In the genomic region with DNA sequence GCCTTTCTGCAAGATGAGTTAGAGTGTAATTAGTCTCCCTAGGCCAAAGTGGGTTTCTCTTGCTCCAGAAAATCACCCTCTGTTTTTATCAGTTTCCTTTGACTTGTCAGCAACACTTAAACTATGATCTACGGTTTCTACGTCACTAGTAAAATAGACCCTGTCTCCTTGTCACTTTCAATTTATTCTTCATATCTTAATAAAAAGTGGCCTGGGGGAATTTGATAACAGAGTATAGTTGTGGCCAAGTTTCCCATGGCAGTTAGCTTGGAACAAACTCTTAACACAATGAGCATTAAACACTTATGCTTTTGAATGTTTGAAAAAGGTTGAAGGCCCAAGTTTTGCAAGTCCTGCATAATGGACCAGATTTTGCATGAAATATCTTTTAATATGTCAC, we compare ENCODE assay signal across 26 cellular contexts.
"Had no signal": no experiment of that assay in that cellular context is flagged by ENCODE, and none has a peak within 500 bp of the region (broad histone marks: within the 10 kb centered on the region; RNA-seq: fewer than 3 reads in every experiment).

No MANE protein-coding gene starts in this region.

- H3K27ac ChIP-seq: left ventricle myocardium inferior, ovary, right atrium auricular region, skin epidermis, thoracic aorta, tibial artery, upper lobe of right lung had no signal

- DNase-seq: head of caudate nucleus; islet precursor cell; left ventricle myocardium inferior; mesendoderm; midbrain; mucosa of descending colon; naive thymus-derived CD4-positive, alpha-beta T cell; nephron progenitor cell; ovary; stimulated activated CD4-positive, alpha-beta T cell treated with anti-CD3 and anti-CD28 coated beads, Interleukin-12 subunit alpha, Interleukin-12 subunit beta, amount 100 ng/mL, for 4 hours; stimulated activated CD4-positive, alpha-beta T cell treated with anti-CD3 and anti-CD28 coated beads, Interleukin-15, amount 100 ng/mL, for 24 hours; stimulated activated CD4-positive, alpha-beta T cell treated with anti-CD3 and anti-CD28 coated beads, Interleukin-2, amount 100 ng/mL, for 24 hours; stimulated activated CD4-positive, alpha-beta T cell treated with anti-CD3 and anti-CD28 coated beads, Interleukin-4, amount 100 ng/mL, for 1 hour; stimulated activated naive B cell treated with anti-CD40 and anti-IgM and Interleukin-4, amounts not matched to agents 10 μg/mL and 1 μg/mL and 100 μg/mL, for 72 hours; stimulated activated naive CD8-positive, alpha-beta T cell treated with anti-CD3 and anti-CD28 coated beads, Interleukin-15, Interleukin-2, amounts not matched to agents 100 U/mL and 50 U/mL, for 24 hours; stomach; tibial artery; trophoblast cell; upper lobe of right lung had no signal

- H3K9me3 ChIP-seq: left ventricle myocardium inferior, mucosa of descending colon, ovary, right atrium auricular region, stomach, thoracic aorta, tibial artery, upper lobe of right lung had no signal

- H3K4me1 ChIP-seq: tibial artery had no signal

- H3K36me3 ChIP-seq: left ventricle myocardium inferior, ovary, right atrium auricular region, thoracic aorta, upper lobe of right lung had no signal

- H3K4me1 Mint-ChIP-seq: naive thymus-derived CD4-positive, alpha-beta T cell; nephron progenitor cell; stimulated activated naive B cell treated with anti-CD40 and anti-IgM and Interleukin-4, amounts not matched to agents 10 μg/mL and 1 μg/mL and 100 μg/mL, for 72 hours had no signal

- H3K9me3 Mint-ChIP-seq: naive thymus-derived CD4-positive, alpha-beta T cell; nephron progenitor cell; stimulated activated naive B cell treated with anti-CD40 and anti-IgM and Interleukin-4, amounts not matched to agents 10 μg/mL and 1 μg/mL and 100 μg/mL, for 72 hours had no signal

- H3K27ac Mint-ChIP-seq: naive thymus-derived CD4-positive, alpha-beta T cell; nephron progenitor cell; stimulated activated naive B cell treated with anti-CD40 and anti-IgM and Interleukin-4, amounts not matched to agents 10 μg/mL and 1 μg/mL and 100 μg/mL, for 72 hours had no signal

- H3K27me3 ChIP-seq: hepatocyte, ovary, right atrium auricular region, stomach, tibial artery, upper lobe of right lung had no signal

- H3K27me3 Mint-ChIP-seq: progenitor cell of endocrine pancreas; stimulated activated naive B cell treated with anti-CD40 and anti-IgM and Interleukin-4, amounts not matched to agents 10 μg/mL and 1 μg/mL and 100 μg/mL, for 72 hours had no signal

- H3K36me3 Mint-ChIP-seq: naive thymus-derived CD4-positive, alpha-beta T cell; stimulated activated naive B cell treated with anti-CD40 and anti-IgM and Interleukin-4, amounts not matched to agents 10 μg/mL and 1 μg/mL and 100 μg/mL, for 72 hours had no signal

- H3K4me3 ChIP-seq: hepatocyte, left ventricle myocardium inferior, lung, mucosa of descending colon, ovary, right atrium auricular region, skin epidermis, stomach, thoracic aorta, tibial artery, upper lobe of right lung had no signal

- ATAC-seq: mucosa of descending colon; naive thymus-derived CD4-positive, alpha-beta T cell; sciatic nerve; stimulated activated naive B cell treated with anti-CD40 and anti-IgM and Interleukin-4, amounts not matched to agents 10 μg/mL and 1 μg/mL and 100 μg/mL, for 72 hours; stimulated activated naive CD8-positive, alpha-beta T cell treated with anti-CD3 and anti-CD28 coated beads, Interleukin-15, Interleukin-2, amounts not matched to agents 100 U/mL and 50 U/mL, for 24 hours; upper lobe of right lung had no signal

- H3K4me3 Mint-ChIP-seq: naive thymus-derived CD4-positive, alpha-beta T cell; nephron progenitor cell; stimulated activated naive B cell treated with anti-CD40 and anti-IgM and Interleukin-4, amounts not matched to agents 10 μg/mL and 1 μg/mL and 100 μg/mL, for 72 hours had no signal
